Comparison of ENCODE assay signal across 14 cellular contexts in genomic region chr1:156703741-156704140, GRCh38. TPM values are rescaled to one million over a fixed set of nuclear protein-coding genes. Genes with fewer than 3 reads are reported as not detected.
A peak's percentile ranks its signal among the peaks of the same experiment; 100 is the strongest.
DNase-seq lines count a peak whose midpoint lies in the region; ATAC-seq and TF ChIP-seq lines count a peak whose summit lies in the region.
"Had no signal": no experiment of that assay in that cellular context is flagged by ENCODE, and none has a peak within 500 bp of the region (broad histone marks: within the 10 kb centered on the region; RNA-seq: fewer than 3 reads in every experiment).

No MANE protein-coding gene starts in this region.

- H3K79me2 ChIP-seq in ACC112 (ENCODE audit: control insufficient read depth, insufficient read depth, low read length, unreplicated experiment): no peaks in the 10 kb centered on the region

- ATAC-seq in GM21825 (IDR thresholded peaks at IDR 0.05; ENCODE audit: unreplicated experiment): no peak
- ATAC-seq: psoas muscle had no signal

- no peaks in the 10 kb centered on the region for H3K36me3 ChIP-seq in ACC112 (ENCODE audit: insufficient read depth, low read length)
- H3K36me3 ChIP-seq in H7 (replicated peaks; ENCODE audit: control insufficient read depth, insufficient read depth, low read length): peaks cover 9% of the 10 kb centered on the region
- peaks cover 47% of the 10 kb centered on the region for H3K36me3 ChIP-seq in WERI-Rb-1
- H3K36me3 ChIP-seq in colonic mucosa: no peaks in the 10 kb centered on the region

- no peak overlapping the region for H3K27ac ChIP-seq in ACC112 (ENCODE audit: low read depth, low read length)
- peak overlapping the region; percentile 86 for H3K27ac ChIP-seq in WERI-Rb-1
- no peak overlapping the region for H3K27ac ChIP-seq in colonic mucosa
- H3K27ac ChIP-seq: epithelial cell of prostate, psoas muscle had no signal

- no peak overlapping the region for H2AFZ ChIP-seq in ACC112 (ENCODE audit: low read length, unreplicated experiment)

- H3K4me1 ChIP-seq in ACC112 (ENCODE audit: control insufficient read depth, insufficient read depth, low read length, unreplicated experiment): peaks cover 33% of the 10 kb centered on the region
- peaks cover 14% of the 10 kb centered on the region for H3K4me1 ChIP-seq in colonic mucosa

- TF ChIP-seq CTCF in WERI-Rb-1 (IDR thresholded peaks at IDR 0.05; ENCODE audit: low read depth, low read length) (0 out of 2 replicates have a peak, but pooled peaks have one; percentile 4), colonic mucosa (IDR thresholded peaks at IDR 0.05) (no peak)

- intact Hi-C loops in colonic mucosa (cut with DNase I): no loop called here

- H3K4me3 ChIP-seq in ACC112 (ENCODE audit: low read depth, low read length) (peak overlapping the region; percentile 0; the same call in 1 of the 2 replicates), H7 (ENCODE audit: insufficient read depth, low read depth, low read length) (peak overlapping the region; percentile 80), WERI-Rb-1 (ENCODE audit: low read depth, low read length) (peak overlapping the region; percentile 74), colonic mucosa (no peak overlapping the region)
- H3K4me3 ChIP-seq: psoas muscle had no signal

- DNase-seq in H7: peak; percentile 70
- peak; percentile 94 for DNase-seq in WERI-Rb-1
- peak; percentile 35 for DNase-seq in left kidney (ENCODE audit: low read depth, low spot score)
- no peak for DNase-seq in colonic mucosa
- no peak for DNase-seq in NCI-H1048 (lab: John Stamatoyannopoulos, UW)
- no peak for DNase-seq in activated CD4-positive, alpha-beta T cell treated with anti-CD3 and anti-CD28 coated beads for 4 hours
- DNase-seq: activated CD4-positive, alpha-beta T cell treated with anti-CD3 and anti-CD28 coated beads, Interleukin-2, amount 10 ng/mL, durations not matched to agents 24 days and 14 days; activated naive CD8-positive, alpha-beta T cell treated with anti-CD3 and anti-CD28 coated beads, Interleukin-2, amount 10 ng/mL, durations not matched to agents 7 days and 5 days; islet precursor cell; NCI-H2107; psoas muscle had no signal

- H3K9ac ChIP-seq in colonic mucosa (ENCODE audit: low read depth in 2 of 2, low read length in 2 of 2): no peak overlapping the region

- H3K9me3 ChIP-seq in WERI-Rb-1 (ENCODE audit: severe bottlenecking) (no peaks in the 10 kb centered on the region), colonic mucosa (no peaks in the 10 kb centered on the region)
- H3K9me3 ChIP-seq: psoas muscle had no signal

- H3K27me3 ChIP-seq in ACC112 (ENCODE audit: insufficient read depth, low read length): no peaks in the 10 kb centered on the region
- peaks cover 19% of the 10 kb centered on the region for H3K27me3 ChIP-seq in H7 (ENCODE audit: control insufficient read depth, insufficient read depth, low read length)
- H3K27me3 ChIP-seq in WERI-Rb-1 (ENCODE audit: insufficient read depth, low read depth, severe bottlenecking): no peaks in the 10 kb centered on the region
- peaks cover 9% of the 10 kb centered on the region for H3K27me3 ChIP-seq in colonic mucosa

RNA-seq across cellular contexts. Expression of gene CRABP2, which starts 1.6 kb away (rescaled TPM):
- 137 and 190 TPM in 2 replicates for total RNA-seq in H7 (2014; rRNA removed; shearing (Covaris generic))
- total RNA-seq in colonic mucosa: 1 to 10 TPM; 1.2 to 1.4 TPM

RNA-seq across cellular contexts. Expression of gene METTL25B, which starts 24.5 kb away (rescaled TPM):
- total RNA-seq in H7 (2014; rRNA removed; shearing (Covaris generic)): 25.7 and 33.1 TPM in 2 replicates
- total RNA-seq in colonic mucosa: 10 to 100 TPM; 31.3 to 51.9 TPM

RNA-seq across cellular contexts. Expression of gene ISG20L2, which starts 24.8 kb away (rescaled TPM):
- 55.2 and 56.4 TPM in 2 replicates for total RNA-seq in H7 (2014; rRNA removed; shearing (Covaris generic))
- 10 to 100 TPM; 23.4 to 30.0 TPM for total RNA-seq in colonic mucosa

RNA-seq across cellular contexts. Expression of gene NES, which starts 26.5 kb away (rescaled TPM):
- 220 and 231 TPM in 2 replicates for total RNA-seq in H7 (2014; rRNA removed; shearing (Covaris generic))
- 1 to 10 TPM; 5.3 to 8.1 TPM for total RNA-seq in colonic mucosa
- total RNA-seq: activated naive CD8-positive, alpha-beta T cell treated with anti-CD3 and anti-CD28 coated beads, Interleukin-2, amount 10 ng/mL, durations not matched to agents 7 days and 5 days had no signal

RNA-seq across cellular contexts. Expression of gene MRPL24, which starts 37.1 kb away (rescaled TPM):
- 92.1 and 105 TPM in 2 replicates for total RNA-seq in H7 (2014; rRNA removed; shearing (Covaris generic))
- total RNA-seq in colonic mucosa: 10 to 100 TPM; 39.1 to 86.7 TPM

Comparison
In these comparisons a context has a peak if more than half of its experiments do, and no peak if none do; other contexts are left out.
1. DNase-seq: peak in H7 (single experiment), WERI-Rb-1 (single experiment) and left kidney (single experiment); none in colonic mucosa (single experiment), NCI-H1048 (single experiment) and activated CD4-positive, alpha-beta T cell treated with anti-CD3 and anti-CD28 coated beads for 4 hours (0 of 2).
2. RNA of gene CRABP2, which starts 1.6 kb away (total RNA-seq): 137 to 190 TPM in H7; 1.2 to 1.4 TPM in colonic mucosa; every median in the first group is over 10 times any median in the second.